In the genomic region with DNA sequence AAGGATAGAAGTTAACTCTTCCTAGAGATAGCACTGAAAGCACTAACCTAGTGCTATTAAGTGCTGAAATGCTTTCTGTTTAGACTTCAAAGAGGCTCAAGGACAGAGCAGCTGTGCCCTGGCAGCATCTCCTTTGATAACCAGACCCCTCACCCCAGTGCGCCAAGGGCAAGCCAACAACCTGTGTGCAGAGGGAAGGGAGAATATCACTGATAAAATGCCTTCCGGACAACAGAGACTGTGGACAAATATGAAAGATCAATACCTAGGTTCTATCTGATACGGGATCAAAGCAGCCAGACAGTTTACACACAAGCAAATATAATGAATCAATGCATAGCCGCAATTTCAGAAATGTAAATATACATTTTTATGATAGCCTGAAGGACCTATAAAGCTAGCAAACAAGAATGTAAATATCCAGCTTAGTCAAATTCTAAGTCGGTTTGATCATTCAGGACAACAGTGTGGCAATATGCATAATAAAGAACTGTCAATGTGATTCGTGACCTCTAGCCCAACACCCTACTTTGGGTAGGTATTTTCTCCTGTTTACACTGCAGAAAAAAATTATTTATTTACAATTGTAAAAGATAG, we compare ENCODE assay signal across 1 cellular context.
TF ChIP-seq lines count a peak whose summit lies in the region.

No MANE protein-coding gene starts in this region.

TF ChIP-seq in HepG2, 621 proteins besides CTCF, POLR2A, EP300 and RAD21 (continued from another document and continues in another):
- TF ChIP-seq, protein P1, sequence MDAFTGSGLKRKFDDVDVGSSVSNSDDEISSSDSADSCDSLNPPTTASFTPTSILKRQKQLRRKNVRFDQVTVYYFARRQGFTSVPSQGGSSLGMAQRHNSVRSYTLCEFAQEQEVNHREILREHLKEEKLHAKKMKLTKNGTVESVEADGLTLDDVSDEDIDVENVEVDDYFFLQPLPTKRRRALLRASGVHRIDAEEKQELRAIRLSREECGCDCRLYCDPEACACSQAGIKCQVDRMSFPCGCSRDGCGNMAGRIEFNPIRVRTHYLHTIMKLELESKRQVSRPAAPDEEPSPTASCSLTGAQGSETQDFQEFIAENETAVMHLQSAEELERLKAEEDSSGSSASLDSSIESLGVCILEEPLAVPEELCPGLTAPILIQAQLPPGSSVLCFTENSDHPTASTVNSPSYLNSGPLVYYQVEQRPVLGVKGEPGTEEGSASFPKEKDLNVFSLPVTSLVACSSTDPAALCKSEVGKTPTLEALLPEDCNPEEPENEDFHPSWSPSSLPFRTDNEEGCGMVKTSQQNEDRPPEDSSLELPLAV (CRISPR knock-in tag; conservative IDR thresholded peaks at IDR 0.05; ENCODE audit: low read depth), result peak; percentile 84
- TF ChIP-seq, protein P2, sequence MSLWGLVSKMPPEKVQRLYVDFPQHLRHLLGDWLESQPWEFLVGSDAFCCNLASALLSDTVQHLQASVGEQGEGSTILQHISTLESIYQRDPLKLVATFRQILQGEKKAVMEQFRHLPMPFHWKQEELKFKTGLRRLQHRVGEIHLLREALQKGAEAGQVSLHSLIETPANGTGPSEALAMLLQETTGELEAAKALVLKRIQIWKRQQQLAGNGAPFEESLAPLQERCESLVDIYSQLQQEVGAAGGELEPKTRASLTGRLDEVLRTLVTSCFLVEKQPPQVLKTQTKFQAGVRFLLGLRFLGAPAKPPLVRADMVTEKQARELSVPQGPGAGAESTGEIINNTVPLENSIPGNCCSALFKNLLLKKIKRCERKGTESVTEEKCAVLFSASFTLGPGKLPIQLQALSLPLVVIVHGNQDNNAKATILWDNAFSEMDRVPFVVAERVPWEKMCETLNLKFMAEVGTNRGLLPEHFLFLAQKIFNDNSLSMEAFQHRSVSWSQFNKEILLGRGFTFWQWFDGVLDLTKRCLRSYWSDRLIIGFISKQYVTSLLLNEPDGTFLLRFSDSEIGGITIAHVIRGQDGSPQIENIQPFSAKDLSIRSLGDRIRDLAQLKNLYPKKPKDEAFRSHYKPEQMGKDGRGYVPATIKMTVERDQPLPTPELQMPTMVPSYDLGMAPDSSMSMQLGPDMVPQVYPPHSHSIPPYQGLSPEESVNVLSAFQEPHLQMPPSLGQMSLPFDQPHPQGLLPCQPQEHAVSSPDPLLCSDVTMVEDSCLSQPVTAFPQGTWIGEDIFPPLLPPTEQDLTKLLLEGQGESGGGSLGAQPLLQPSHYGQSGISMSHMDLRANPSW (CRISPR knock-in tag; IDR thresholded peaks at IDR 0.05; ENCODE audit: borderline replicate concordance), result peak; percentile 99
- TF ChIP-seq, protein P3, sequence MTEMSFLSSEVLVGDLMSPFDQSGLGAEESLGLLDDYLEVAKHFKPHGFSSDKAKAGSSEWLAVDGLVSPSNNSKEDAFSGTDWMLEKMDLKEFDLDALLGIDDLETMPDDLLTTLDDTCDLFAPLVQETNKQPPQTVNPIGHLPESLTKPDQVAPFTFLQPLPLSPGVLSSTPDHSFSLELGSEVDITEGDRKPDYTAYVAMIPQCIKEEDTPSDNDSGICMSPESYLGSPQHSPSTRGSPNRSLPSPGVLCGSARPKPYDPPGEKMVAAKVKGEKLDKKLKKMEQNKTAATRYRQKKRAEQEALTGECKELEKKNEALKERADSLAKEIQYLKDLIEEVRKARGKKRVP (CRISPR knock-in tag; IDR thresholded peaks at IDR 0.05), result peak in 1 of 2 experiments; percentile 94; a peak in 2 of 4 replicates
- TF ChIP-seq SP2 (CRISPR knock-in tag; IDR thresholded peaks at IDR 0.05) (no peak), ZNF292 (CRISPR knock-in tag; IDR thresholded peaks at IDR 0.05; ENCODE audit: borderline replicate concordance, low read depth) (peak; percentile 85; the same call in 1 of the 2 replicates), MIER2 (CRISPR knock-in tag; IDR thresholded peaks at IDR 0.05) (peak; percentile 75), ZMYM3 (CRISPR knock-in tag; IDR thresholded peaks at IDR 0.05) (peak; percentile 94), MTA3 (CRISPR knock-in tag; IDR thresholded peaks at IDR 0.05) (no peak), ZFP41 (CRISPR knock-in tag; IDR thresholded peaks at IDR 0.05; ENCODE audit: borderline replicate concordance) (no peak), NCOA1 (CRISPR knock-in tag; IDR thresholded peaks at IDR 0.05) (peak; percentile 100), ZC3H4 (CRISPR knock-in tag; IDR thresholded peaks at IDR 0.05; ENCODE audit: borderline replicate concordance) (no peak), ZNF737 (CRISPR knock-in tag; IDR thresholded peaks at IDR 0.05; ENCODE audit: borderline replicate concordance) (no peak), GPN1 (CRISPR knock-in tag; IDR thresholded peaks at IDR 0.05; ENCODE audit: borderline replicate concordance) (no peak), ZNF468 (CRISPR knock-in tag; IDR thresholded peaks at IDR 0.05) (no peak), TFAP4 (IDR thresholded peaks at IDR 0.05; ENCODE audit: borderline replicate concordance, low read depth) (peak; percentile 97), NR2F1 (CRISPR knock-in tag; IDR thresholded peaks at IDR 0.05) (peak; percentile 88 to 100), GPBP1L1 (CRISPR knock-in tag; IDR thresholded peaks at IDR 0.05) (no peak), KLF12 (CRISPR knock-in tag; IDR thresholded peaks at IDR 0.05; ENCODE audit: borderline replicate concordance) (peak; percentile 51), SATB2 (CRISPR knock-in tag; IDR thresholded peaks at IDR 0.05) (peak; percentile 96; the same call in 1 of the 2 replicates), ZNF879 (CRISPR knock-in tag; IDR thresholded peaks at IDR 0.05) (peak; percentile 72; the same call in 1 of the 2 replicates), ZNF337 (CRISPR knock-in tag; IDR thresholded peaks at IDR 0.05; ENCODE audit: borderline replicate concordance, low read depth) (0 out of 2 replicates have a peak, but pooled peaks have one; percentile 56), ZNF792 (CRISPR knock-in tag; IDR thresholded peaks at IDR 0.05) (peak; percentile 96), ZNF354B (CRISPR knock-in tag; IDR thresholded peaks at IDR 0.05) (0 out of 2 replicates have a peak, but pooled peaks have one; percentile 91)
- TF ChIP-seq, protein P4, sequence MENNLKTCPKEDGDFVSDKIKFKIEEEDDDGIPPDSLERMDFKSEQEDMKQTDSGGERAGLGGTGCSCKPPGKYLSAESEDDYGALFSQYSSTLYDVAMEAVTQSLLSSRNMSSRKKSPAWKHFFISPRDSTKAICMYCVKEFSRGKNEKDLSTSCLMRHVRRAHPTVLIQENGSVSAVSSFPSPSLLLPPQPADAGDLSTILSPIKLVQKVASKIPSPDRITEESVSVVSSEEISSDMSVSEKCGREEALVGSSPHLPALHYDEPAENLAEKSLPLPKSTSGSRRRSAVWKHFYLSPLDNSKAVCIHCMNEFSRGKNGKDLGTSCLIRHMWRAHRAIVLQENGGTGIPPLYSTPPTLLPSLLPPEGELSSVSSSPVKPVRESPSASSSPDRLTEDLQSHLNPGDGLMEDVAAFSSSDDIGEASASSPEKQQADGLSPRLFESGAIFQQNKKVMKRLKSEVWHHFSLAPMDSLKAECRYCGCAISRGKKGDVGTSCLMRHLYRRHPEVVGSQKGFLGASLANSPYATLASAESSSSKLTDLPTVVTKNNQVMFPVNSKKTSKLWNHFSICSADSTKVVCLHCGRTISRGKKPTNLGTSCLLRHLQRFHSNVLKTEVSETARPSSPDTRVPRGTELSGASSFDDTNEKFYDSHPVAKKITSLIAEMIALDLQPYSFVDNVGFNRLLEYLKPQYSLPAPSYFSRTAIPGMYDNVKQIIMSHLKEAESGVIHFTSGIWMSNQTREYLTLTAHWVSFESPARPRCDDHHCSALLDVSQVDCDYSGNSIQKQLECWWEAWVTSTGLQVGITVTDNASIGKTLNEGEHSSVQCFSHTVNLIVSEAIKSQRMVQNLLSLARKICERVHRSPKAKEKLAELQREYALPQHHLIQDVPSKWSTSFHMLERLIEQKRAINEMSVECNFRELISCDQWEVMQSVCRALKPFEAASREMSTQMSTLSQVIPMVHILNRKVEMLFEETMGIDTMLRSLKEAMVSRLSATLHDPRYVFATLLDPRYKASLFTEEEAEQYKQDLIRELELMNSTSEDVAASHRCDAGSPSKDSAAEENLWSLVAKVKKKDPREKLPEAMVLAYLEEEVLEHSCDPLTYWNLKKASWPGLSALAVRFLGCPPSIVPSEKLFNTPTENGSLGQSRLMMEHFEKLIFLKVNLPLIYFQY (CRISPR knock-in tag; IDR thresholded peaks at IDR 0.05; ENCODE audit: borderline replicate concordance), result 0 out of 2 replicates have a peak, but pooled peaks have one; percentile 73
- TF ChIP-seq, protein P5, sequence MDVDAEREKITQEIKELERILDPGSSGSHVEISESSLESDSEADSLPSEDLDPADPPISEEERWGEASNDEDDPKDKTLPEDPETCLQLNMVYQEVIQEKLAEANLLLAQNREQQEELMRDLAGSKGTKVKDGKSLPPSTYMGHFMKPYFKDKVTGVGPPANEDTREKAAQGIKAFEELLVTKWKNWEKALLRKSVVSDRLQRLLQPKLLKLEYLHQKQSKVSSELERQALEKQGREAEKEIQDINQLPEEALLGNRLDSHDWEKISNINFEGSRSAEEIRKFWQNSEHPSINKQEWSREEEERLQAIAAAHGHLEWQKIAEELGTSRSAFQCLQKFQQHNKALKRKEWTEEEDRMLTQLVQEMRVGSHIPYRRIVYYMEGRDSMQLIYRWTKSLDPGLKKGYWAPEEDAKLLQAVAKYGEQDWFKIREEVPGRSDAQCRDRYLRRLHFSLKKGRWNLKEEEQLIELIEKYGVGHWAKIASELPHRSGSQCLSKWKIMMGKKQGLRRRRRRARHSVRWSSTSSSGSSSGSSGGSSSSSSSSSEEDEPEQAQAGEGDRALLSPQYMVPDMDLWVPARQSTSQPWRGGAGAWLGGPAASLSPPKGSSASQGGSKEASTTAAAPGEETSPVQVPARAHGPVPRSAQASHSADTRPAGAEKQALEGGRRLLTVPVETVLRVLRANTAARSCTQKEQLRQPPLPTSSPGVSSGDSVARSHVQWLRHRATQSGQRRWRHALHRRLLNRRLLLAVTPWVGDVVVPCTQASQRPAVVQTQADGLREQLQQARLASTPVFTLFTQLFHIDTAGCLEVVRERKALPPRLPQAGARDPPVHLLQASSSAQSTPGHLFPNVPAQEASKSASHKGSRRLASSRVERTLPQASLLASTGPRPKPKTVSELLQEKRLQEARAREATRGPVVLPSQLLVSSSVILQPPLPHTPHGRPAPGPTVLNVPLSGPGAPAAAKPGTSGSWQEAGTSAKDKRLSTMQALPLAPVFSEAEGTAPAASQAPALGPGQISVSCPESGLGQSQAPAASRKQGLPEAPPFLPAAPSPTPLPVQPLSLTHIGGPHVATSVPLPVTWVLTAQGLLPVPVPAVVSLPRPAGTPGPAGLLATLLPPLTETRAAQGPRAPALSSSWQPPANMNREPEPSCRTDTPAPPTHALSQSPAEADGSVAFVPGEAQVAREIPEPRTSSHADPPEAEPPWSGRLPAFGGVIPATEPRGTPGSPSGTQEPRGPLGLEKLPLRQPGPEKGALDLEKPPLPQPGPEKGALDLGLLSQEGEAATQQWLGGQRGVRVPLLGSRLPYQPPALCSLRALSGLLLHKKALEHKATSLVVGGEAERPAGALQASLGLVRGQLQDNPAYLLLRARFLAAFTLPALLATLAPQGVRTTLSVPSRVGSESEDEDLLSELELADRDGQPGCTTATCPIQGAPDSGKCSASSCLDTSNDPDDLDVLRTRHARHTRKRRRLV (CRISPR knock-in tag; IDR thresholded peaks at IDR 0.05), result peak; percentile 89
- TF ChIP-seq, protein P6, sequence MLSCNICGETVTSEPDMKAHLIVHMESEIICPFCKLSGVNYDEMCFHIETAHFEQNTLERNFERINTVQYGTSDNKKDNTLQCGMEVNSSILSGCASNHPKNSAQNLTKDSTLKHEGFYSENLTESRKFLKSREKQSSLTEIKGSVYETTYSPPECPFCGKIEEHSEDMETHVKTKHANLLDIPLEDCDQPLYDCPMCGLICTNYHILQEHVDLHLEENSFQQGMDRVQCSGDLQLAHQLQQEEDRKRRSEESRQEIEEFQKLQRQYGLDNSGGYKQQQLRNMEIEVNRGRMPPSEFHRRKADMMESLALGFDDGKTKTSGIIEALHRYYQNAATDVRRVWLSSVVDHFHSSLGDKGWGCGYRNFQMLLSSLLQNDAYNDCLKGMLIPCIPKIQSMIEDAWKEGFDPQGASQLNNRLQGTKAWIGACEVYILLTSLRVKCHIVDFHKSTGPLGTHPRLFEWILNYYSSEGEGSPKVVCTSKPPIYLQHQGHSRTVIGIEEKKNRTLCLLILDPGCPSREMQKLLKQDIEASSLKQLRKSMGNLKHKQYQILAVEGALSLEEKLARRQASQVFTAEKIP (CRISPR knock-in tag; IDR thresholded peaks at IDR 0.05; ENCODE audit: borderline replicate concordance), result no peak
- TF ChIP-seq, protein P7, sequence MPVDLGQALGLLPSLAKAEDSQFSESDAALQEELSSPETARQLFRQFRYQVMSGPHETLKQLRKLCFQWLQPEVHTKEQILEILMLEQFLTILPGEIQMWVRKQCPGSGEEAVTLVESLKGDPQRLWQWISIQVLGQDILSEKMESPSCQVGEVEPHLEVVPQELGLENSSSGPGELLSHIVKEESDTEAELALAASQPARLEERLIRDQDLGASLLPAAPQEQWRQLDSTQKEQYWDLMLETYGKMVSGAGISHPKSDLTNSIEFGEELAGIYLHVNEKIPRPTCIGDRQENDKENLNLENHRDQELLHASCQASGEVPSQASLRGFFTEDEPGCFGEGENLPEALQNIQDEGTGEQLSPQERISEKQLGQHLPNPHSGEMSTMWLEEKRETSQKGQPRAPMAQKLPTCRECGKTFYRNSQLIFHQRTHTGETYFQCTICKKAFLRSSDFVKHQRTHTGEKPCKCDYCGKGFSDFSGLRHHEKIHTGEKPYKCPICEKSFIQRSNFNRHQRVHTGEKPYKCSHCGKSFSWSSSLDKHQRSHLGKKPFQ (CRISPR knock-in tag; IDR thresholded peaks at IDR 0.05; ENCODE audit: insufficient replicate concordance), result peak; percentile 97
- TF ChIP-seq, protein P8, sequence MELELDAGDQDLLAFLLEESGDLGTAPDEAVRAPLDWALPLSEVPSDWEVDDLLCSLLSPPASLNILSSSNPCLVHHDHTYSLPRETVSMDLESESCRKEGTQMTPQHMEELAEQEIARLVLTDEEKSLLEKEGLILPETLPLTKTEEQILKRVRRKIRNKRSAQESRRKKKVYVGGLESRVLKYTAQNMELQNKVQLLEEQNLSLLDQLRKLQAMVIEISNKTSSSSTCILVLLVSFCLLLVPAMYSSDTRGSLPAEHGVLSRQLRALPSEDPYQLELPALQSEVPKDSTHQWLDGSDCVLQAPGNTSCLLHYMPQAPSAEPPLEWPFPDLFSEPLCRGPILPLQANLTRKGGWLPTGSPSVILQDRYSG (CRISPR knock-in tag; IDR thresholded peaks at IDR 0.05), result no peak
